16 cellular contexts compared by ENCODE assay signal in genomic region chrX:31993635-31994034, GRCh38.
"Had no signal": no experiment of that assay in that cellular context is flagged by ENCODE, and none has a peak within 500 bp of the region (broad histone marks: within the 10 kb centered on the region; RNA-seq: fewer than 3 reads in every experiment).

No MANE protein-coding gene starts in this region.

- H3K27me3 ChIP-seq: foreskin keratinocyte, testis, upper lobe of right lung had no signal

- H3K36me3 Mint-ChIP-seq: activated naive CD8-positive, alpha-beta T cell treated with anti-CD3 and anti-CD28 coated beads, Interleukin-2, amount 10 ng/mL, durations not matched to agents 7 days and 5 days had no signal

- H3K36me3 ChIP-seq: breast epithelium, left ventricle myocardium inferior, upper lobe of right lung, WERI-Rb-1 had no signal

- H3K27me3 Mint-ChIP-seq: activated CD8-positive, alpha-beta T cell treated with anti-CD3 and anti-CD28 coated beads for 36 hours; activated naive CD8-positive, alpha-beta T cell treated with anti-CD3 and anti-CD28 coated beads, Interleukin-2, amount 10 ng/mL, durations not matched to agents 7 days and 5 days had no signal

- H3K4me3 ChIP-seq: breast epithelium, dorsolateral prefrontal cortex, left ventricle myocardium inferior, testis, upper lobe of right lung had no signal

- H3K27ac Mint-ChIP-seq: activated CD8-positive, alpha-beta T cell treated with anti-CD3 and anti-CD28 coated beads for 36 hours; activated naive CD8-positive, alpha-beta T cell treated with anti-CD3 and anti-CD28 coated beads, Interleukin-2, amount 10 ng/mL, durations not matched to agents 7 days and 5 days had no signal

- H3K4me1 ChIP-seq: breast epithelium, foreskin keratinocyte, left ventricle myocardium inferior, testis, upper lobe of right lung had no signal

- H3K27ac ChIP-seq: breast epithelium, dorsolateral prefrontal cortex, foreskin keratinocyte, left ventricle myocardium inferior, testis, upper lobe of right lung, WERI-Rb-1 had no signal

- H3K4me3 Mint-ChIP-seq: activated CD8-positive, alpha-beta T cell treated with anti-CD3 and anti-CD28 coated beads for 36 hours; activated naive CD8-positive, alpha-beta T cell treated with anti-CD3 and anti-CD28 coated beads, Interleukin-2, amount 10 ng/mL, durations not matched to agents 7 days and 5 days had no signal

- DNase-seq: activated CD4-positive, alpha-beta T cell treated with anti-CD3 and anti-CD28 coated beads for 4 hours; activated CD8-positive, alpha-beta memory T cell treated with anti-CD3 and anti-CD28 coated beads, Interleukin-2, amount 50 U/mL, for 48 hours; activated CD8-positive, alpha-beta T cell treated with anti-CD3 and anti-CD28 coated beads for 36 hours; activated naive CD8-positive, alpha-beta T cell treated with anti-CD3 and anti-CD28 coated beads, Interleukin-2, amount 10 ng/mL, durations not matched to agents 7 days and 5 days; anterior cingulate cortex; dorsolateral prefrontal cortex; foreskin keratinocyte; islet precursor cell; left ventricle myocardium inferior; stimulated activated CD4-positive, alpha-beta T cell treated with anti-CD3 and anti-CD28 coated beads, Interleukin-4, amount 100 ng/mL, for 1 hour; stimulated activated CD8-positive, alpha-beta memory T cell treated with anti-CD3 and anti-CD28 coated beads, Interleukin-4, amount 100 ng/mL, for 48 hours; stimulated activated naive CD8-positive, alpha-beta T cell treated with anti-CD3 and anti-CD28 coated beads, Interleukin-15, Interleukin-2, amounts not matched to agents 100 U/mL and 50 U/mL, for 24 hours; testis; upper lobe of right lung; WERI-Rb-1 had no signal

- H3K9me3 ChIP-seq: breast epithelium, left ventricle myocardium inferior, testis, upper lobe of right lung had no signal

- H3K9me3 Mint-ChIP-seq: activated naive CD8-positive, alpha-beta T cell treated with anti-CD3 and anti-CD28 coated beads, Interleukin-2, amount 10 ng/mL, durations not matched to agents 7 days and 5 days had no signal

- ATAC-seq: activated CD8-positive, alpha-beta T cell treated with anti-CD3 and anti-CD28 coated beads for 36 hours; foreskin keratinocyte; stimulated activated naive CD8-positive, alpha-beta T cell treated with anti-CD3 and anti-CD28 coated beads, Interleukin-15, Interleukin-2, amounts not matched to agents 100 U/mL and 50 U/mL, for 24 hours; upper lobe of right lung had no signal

- H3K4me1 Mint-ChIP-seq: activated naive CD8-positive, alpha-beta T cell treated with anti-CD3 and anti-CD28 coated beads, Interleukin-2, amount 10 ng/mL, durations not matched to agents 7 days and 5 days had no signal
